1 cellular context compared by ENCODE assay signal in the genomic region with DNA sequence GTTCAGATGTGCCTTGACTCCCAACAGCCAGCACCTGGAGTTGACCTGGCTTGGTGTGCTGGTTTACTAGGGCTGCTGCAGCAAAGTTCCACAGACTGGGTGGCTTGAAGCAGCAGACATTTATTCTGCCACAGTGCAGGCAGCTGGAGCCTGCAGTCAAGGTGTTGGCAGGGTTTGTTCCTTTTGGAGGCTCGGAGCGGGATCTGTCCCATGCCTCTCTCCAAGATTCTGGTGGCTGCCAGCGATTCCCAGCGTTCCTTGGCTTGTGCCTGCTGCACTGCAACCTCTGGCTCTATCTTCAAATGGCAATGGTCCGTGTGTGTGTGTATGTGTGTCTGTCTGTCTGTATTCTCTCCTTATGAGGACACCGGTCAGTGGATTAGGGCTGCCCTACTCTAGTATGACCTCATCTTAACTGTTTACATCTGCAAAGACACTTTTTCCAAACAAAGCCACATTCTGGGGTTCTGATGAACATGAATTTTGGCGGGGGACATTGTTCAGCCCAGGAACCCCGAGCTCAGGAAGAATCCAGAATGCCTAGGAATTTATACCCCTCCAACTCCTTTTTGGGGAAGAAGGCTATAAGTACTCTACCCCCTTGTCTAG.
TF ChIP-seq lines count a peak whose summit lies in the region.

No MANE protein-coding gene starts in this region.

TF ChIP-seq in HepG2, 621 proteins besides CTCF, POLR2A, EP300 and RAD21:
- no peak for TF ChIP-seq ZNF652 (CRISPR knock-in tag; IDR thresholded peaks at IDR 0.05; ENCODE audit: borderline replicate concordance, low read depth)
- peak; percentile 54 for TF ChIP-seq ATF7 (IDR thresholded peaks at IDR 0.05)
- TF ChIP-seq ATF7 (CRISPR knock-in tag; IDR thresholded peaks at IDR 0.05) = no peak
TF ChIP-seq in HepG2: peak in this region for 1.
